8 cellular contexts compared by ENCODE assay signal in the genomic region with DNA sequence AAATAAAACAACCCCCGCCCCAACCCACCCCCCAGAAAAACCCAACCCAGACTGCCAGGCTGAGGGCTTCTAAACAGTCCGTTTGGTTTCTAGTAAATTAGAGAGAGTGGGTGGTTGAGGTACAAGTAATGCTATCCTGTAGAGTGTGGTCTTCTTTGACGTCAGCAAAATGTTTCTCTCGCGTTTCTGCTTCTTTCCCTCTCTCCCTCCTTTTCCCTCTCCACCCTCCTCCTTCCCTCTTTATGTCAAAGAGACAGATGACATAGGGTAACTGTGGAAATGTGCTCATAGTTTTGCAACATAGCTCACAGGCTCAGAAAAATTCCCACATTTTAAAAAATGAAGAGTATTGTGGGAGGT.
DNase-seq lines count a peak whose midpoint lies in the region; ATAC-seq and TF ChIP-seq lines count a peak whose summit lies in the region.

No MANE protein-coding gene starts in this region.

- peak overlapping the region; percentile 19 for H3K27ac Mint-ChIP-seq in CD4-positive, alpha-beta T cell

- H3K27ac ChIP-seq in CD4-positive, alpha-beta T cell (ENCODE audit: low read depth, low read length) = no peak overlapping the region
- H3K27ac ChIP-seq in esophagus muscularis mucosa (replicated peaks in 1 of 4) (peak overlapping the region; percentile 92 to 95 (median 94)), ovary (peak overlapping the region; percentile 61 to 87)

- 7% methylated on average over 5 of the region's 5 CpGs for WGBS in esophagus muscularis mucosa
- 4 to 7% (median 4%) methylated on average over 5 of the region's 5 CpGs for WGBS in ovary, 3 donors

- no peaks in the 10 kb centered on the region for H3K9me3 Mint-ChIP-seq in CD4-positive, alpha-beta T cell

- H3K27me3 Mint-ChIP-seq in CD4-positive, alpha-beta T cell = peaks cover 4% of the 10 kb centered on the region

- peaks cover 31 to 58% (median 53%) of the 10 kb centered on the region in 4 donors for H3K4me1 ChIP-seq in esophagus muscularis mucosa
- peaks cover 19% of the 10 kb centered on the region for H3K4me1 ChIP-seq in ovary (ENCODE audit: insufficient read depth)

- no peak for TF ChIP-seq CTCF in CD4-positive, alpha-beta T cell (IDR thresholded peaks at IDR 0.05)
- TF ChIP-seq CTCF in esophagus muscularis mucosa (IDR thresholded peaks at IDR 0.05) = no peak
- no peak for TF ChIP-seq CTCF in ovary (IDR thresholded peaks at IDR 0.05)

- no peak for ATAC-seq in CD4-positive, alpha-beta T cell (ENCODE audit: poor library complexity)
- ATAC-seq in GM19035 (IDR thresholded peaks at IDR 0.05; ENCODE audit: unreplicated experiment) = no peak

- in situ Hi-C loops in ACHN (cut with HindIII; ENCODE audit: low pct_ligation_motif_present, low pct_unique_long_range_greater_than_20kb, low sequenced_read_pairs) = no loop called here

- H3K4me1 Mint-ChIP-seq in CD4-positive, alpha-beta T cell (ENCODE audit: low read depth) = peaks cover 42% of the 10 kb centered on the region

- TF ChIP-seq EP300 in esophagus muscularis mucosa (IDR thresholded peaks at IDR 0.05) (no peak), ovary (IDR thresholded peaks at IDR 0.05) (no peak)

- H3K4me3 Mint-ChIP-seq in CD4-positive, alpha-beta T cell = peak overlapping the region; percentile 58

- peak overlapping the region; percentile 48 to 56 (median 52) for H3K4me3 ChIP-seq in esophagus muscularis mucosa
- peak overlapping the region; percentile 24 for H3K4me3 ChIP-seq in ovary

- TF ChIP-seq POLR2A in esophagus muscularis mucosa (IDR thresholded peaks at IDR 0.05; ENCODE audit: low read depth) (no peak), ovary (IDR thresholded peaks at IDR 0.05) (no peak)

- CTCF ChIA-PET in CD4-positive, alpha-beta T cell (lab: Charles Lee) = no interaction called here

- no peaks in the 10 kb centered on the region for H3K36me3 ChIP-seq in esophagus muscularis mucosa
- H3K36me3 ChIP-seq in ovary = no peaks in the 10 kb centered on the region

- no peaks in the 10 kb centered on the region for H3K9me3 ChIP-seq in CD4-positive, alpha-beta T cell (ENCODE audit: control insufficient read depth, low read length)
- H3K9me3 ChIP-seq in esophagus muscularis mucosa (no peaks in the 10 kb centered on the region), ovary (no peaks in the 10 kb centered on the region)

- H3K36me3 Mint-ChIP-seq in CD4-positive, alpha-beta T cell (ENCODE audit: low read depth) = no peaks in the 10 kb centered on the region

- POLR2A ChIA-PET in CD4-positive, alpha-beta T cell (lab: Charles Lee) = interaction anchor here (0.6 to 1.6 kb wide), 5 partner anchors 8 to 359 kb away, joined by 3 to 6 read pairs (median 4); no protein-coding TSS in a partner anchor

- H3K27me3 ChIP-seq in CD4-positive, alpha-beta T cell (ENCODE audit: control insufficient read depth, insufficient read depth, low read length) = no peaks in the 10 kb centered on the region
- H3K27me3 ChIP-seq in esophagus muscularis mucosa (no peaks in the 10 kb centered on the region), ovary (no peaks in the 10 kb centered on the region)

- intact Hi-C loops in CD4-positive, alpha-beta T cell (cut with DNase I, micrococcal nuclease) = no loop called here
- intact Hi-C loops in esophagus muscularis mucosa (cut with DNase I) (no loop called here), ovary (cut with DNase I) (loop anchor here (10.0 kb wide), 5 partner anchors 56 to 476 kb away; no protein-coding TSS in a partner anchor)

- no peak for DNase-seq in CD4-positive, alpha-beta T cell
- DNase-seq in RPMI7951 (ENCODE audit: low read depth) (peak; percentile 81), esophagus muscularis mucosa (ENCODE audit: extremely low spot score) (no peak), ovary (peak in 1 of 5 donors; percentile 24), ACHN (no peak), AG08396 (ENCODE audit: low spot score) (no peak), cerebellum (ENCODE audit: low spot score) (no peak)

Comparison
In these comparisons a context has a peak if more than half of its experiments do, and no peak if none do; other contexts are left out.
1. intact Hi-C loops: an anchor here in ovary (10.0 kb wide); none called in CD4-positive, alpha-beta T cell and esophagus muscularis mucosa.